Comparison of ENCODE assay signal across 8 cellular contexts in genomic region chr9:37913480-37914153, GRCh38. TPM values are rescaled to one million over a fixed set of nuclear protein-coding genes. Genes with fewer than 3 reads are reported as not detected.
A peak's percentile ranks its signal among the peaks of the same experiment; 100 is the strongest.
DNase-seq lines count a peak whose midpoint lies in the region; ATAC-seq and TF ChIP-seq lines count a peak whose summit lies in the region.

No MANE protein-coding gene starts in this region.

- no peaks in the 10 kb centered on the region for H3K9me3 ChIP-seq in DOHH2 (ENCODE audit: control insufficient read depth, insufficient read depth, low read length)
- H3K9me3 ChIP-seq in H9 (ENCODE audit: control insufficient read depth, low read depth, low read length), result no peaks in the 10 kb centered on the region

- H4K8ac ChIP-seq in H9 (replicated peaks; ENCODE audit: insufficient read length, low read depth, low read length), result no peak overlapping the region

- H3F3A ChIP-seq in DOHH2 (ENCODE audit: control insufficient read depth, insufficient read depth), result no peaks in the 10 kb centered on the region

- no peak overlapping the region for H2BK12ac ChIP-seq in H9 (ENCODE audit: insufficient read length, low read depth, low read length)

- H3K23me2 ChIP-seq in H9 (ENCODE audit: insufficient read length, low read depth, low read length, poor library complexity, severe bottlenecking), result no peaks in the 10 kb centered on the region

- no peak overlapping the region for H3K14ac ChIP-seq in H9 (ENCODE audit: insufficient read depth, low read length)

- H3K27me3 Mint-ChIP-seq in H9 (ENCODE audit: low read depth), result no peaks in the 10 kb centered on the region

- TF ChIP-seq CTCF in DOHH2 (IDR thresholded peaks at IDR 0.05; ENCODE audit: low read depth, low read length, poor library complexity, severe bottlenecking) (peak; percentile 98), H9 (conservative IDR thresholded peaks at IDR 0.05) (peak; percentile 99), NB4 (IDR thresholded peaks at IDR 0.05; ENCODE audit: low read depth, low read length) (peak; percentile 78)

- no peaks in the 10 kb centered on the region for H3K79me1 ChIP-seq in H9 (ENCODE audit: insufficient read depth, low read depth, low read length, poor library complexity, severe bottlenecking)

- no peaks in the 10 kb centered on the region for H3K9me3 Mint-ChIP-seq in H9
- no peaks in the 10 kb centered on the region for H3K9me3 Mint-ChIP-seq in activated naive CD4-positive, alpha-beta T cell treated with anti-CD3 and anti-CD28 coated beads, Interleukin-2, amount 50 U/mL, for 72 hours

- H3K18ac ChIP-seq in H9 (ENCODE audit: insufficient read length, low read depth, low read length), result no peak overlapping the region

- H3K4me3 Mint-ChIP-seq in H9, result no peak overlapping the region

- no peak overlapping the region for H2BK120ac ChIP-seq in H9 (ENCODE audit: low read depth, low read length, poor library complexity, severe bottlenecking)

- H2BK20ac ChIP-seq in H9 (ENCODE audit: low read depth, low read length, poor library complexity, severe bottlenecking), result no peak overlapping the region

- H3K4me1 Mint-ChIP-seq in H9, result peaks cover 8 to 18% of the 10 kb centered on the region in 2 experiments

- H3K79me2 ChIP-seq in DOHH2 (ENCODE audit: control insufficient read depth, low read length) (no peaks in the 10 kb centered on the region), H9 (ENCODE audit: insufficient read depth, low read length) (no peaks in the 10 kb centered on the region)

- H3K4me3 ChIP-seq in DOHH2 (ENCODE audit: low read length) (no peak overlapping the region), NB4 (ENCODE audit: low read depth, low read length) (no peak overlapping the region)

- H2BK15ac ChIP-seq in H9 (ENCODE audit: low read depth, low read length), result no peak overlapping the region

- H3K36me3 ChIP-seq in DOHH2 (ENCODE audit: control insufficient read depth, low read length), result no peaks in the 10 kb centered on the region

- no peak overlapping the region for H3K23ac ChIP-seq in H9 (ENCODE audit: insufficient read length, low read depth, low read length)

- DNase-seq in H9, result peak; percentile 92
- peak; percentile 85 for DNase-seq in NB4 (ENCODE audit: low read depth)
- DNase-seq in SKM-1 treated with dmso at 0.1 percent for 144 hours (lab: John Stamatoyannopoulos, UW; ENCODE audit: unreplicated experiment), result peak; percentile 95
- DNase-seq in activated naive CD4-positive, alpha-beta T cell treated with anti-CD3 and anti-CD28 coated beads, Interleukin-2, amount 50 U/mL, for 72 hours (ENCODE audit: low spot score in 2 of 2), result peak; percentile 76 to 88
- DNase-seq in left cardiac atrium, result peak; percentile 77
- peak; percentile 89 for DNase-seq in putamen (ENCODE audit: low spot score)

- H3K4ac ChIP-seq in H9 (ENCODE audit: low read depth, low read length), result no peak overlapping the region

- H3K4me2 ChIP-seq in DOHH2 (ENCODE audit: low read length), result no peak overlapping the region
- H3K4me2 ChIP-seq in H9 (ENCODE audit: insufficient read depth, insufficient read length, low read length), result no peak overlapping the region

- H4K20me1 ChIP-seq in DOHH2 (ENCODE audit: control insufficient read depth, insufficient read depth, low read depth, low read length) (no peaks in the 10 kb centered on the region), H9 (ENCODE audit: control insufficient read depth, insufficient read depth, insufficient read length) (no peaks in the 10 kb centered on the region)

- no peak overlapping the region for H3K56ac ChIP-seq in H9 (ENCODE audit: insufficient read length, low read depth, low read length)

- H4K5ac ChIP-seq in H9 (ENCODE audit: insufficient read length, low read depth, low read length), result no peak overlapping the region

- H3K27me3 ChIP-seq in DOHH2 (ENCODE audit: control insufficient read depth, low read length) (no peaks in the 10 kb centered on the region), H9 (ENCODE audit: insufficient read depth, low read length) (no peaks in the 10 kb centered on the region)

- H3K27ac Mint-ChIP-seq in H9, result no peak overlapping the region
- H3K27ac Mint-ChIP-seq in activated naive CD4-positive, alpha-beta T cell treated with anti-CD3 and anti-CD28 coated beads, Interleukin-2, amount 50 U/mL, for 72 hours, result no peak overlapping the region

- no CpG with 5 or more reads among the region's 11 CpGs for WGBS in H9 (ENCODE audit: extremely low coverage, insufficient read length, low lambda C conversion rate)

- H3K27ac ChIP-seq in DOHH2 (ENCODE audit: low read depth, low read length), result no peak overlapping the region
- H3K27ac ChIP-seq in H9 (ENCODE audit: insufficient read length, low read depth, low read length), result no peak overlapping the region

- ATAC-seq in activated naive CD4-positive, alpha-beta T cell treated with anti-CD3 and anti-CD28 coated beads, Interleukin-2, amount 50 U/mL, for 72 hours, result peak; percentile 89
- ATAC-seq in left cardiac atrium (peak; percentile 78 to 90), GM18519 (IDR thresholded peaks at IDR 0.05; ENCODE audit: low FRiP score, unreplicated experiment) (no peak)

- H3K9me2 ChIP-seq in DOHH2 (replicated peaks; ENCODE audit: control insufficient read depth, low read length), result no peaks in the 10 kb centered on the region

- no peak overlapping the region for H2AK5ac ChIP-seq in H9 (ENCODE audit: insufficient read length, low read length)

- intact Hi-C loops in left cardiac atrium (cut with DNase I), result loop anchor here (2.0 to 5.0 kb wide), 4 partner anchors 174 to 449 kb away; no protein-coding TSS in a partner anchor

- no peak overlapping the region for H2AFZ ChIP-seq in H9 (ENCODE audit: low read length)

- H3K4me1 ChIP-seq in DOHH2 (ENCODE audit: control insufficient read depth, low read length) (no peaks in the 10 kb centered on the region), H9 (ENCODE audit: insufficient read depth, low read length) (no peaks in the 10 kb centered on the region)

- no peak overlapping the region for H3T11ph ChIP-seq in H9 (ENCODE audit: low read length)

- TF ChIP-seq POLR2A in NB4 (IDR thresholded peaks at IDR 0.05; ENCODE audit: extremely low read depth, insufficient read length), result no peak

- H3K36me3 Mint-ChIP-seq in H9 (ENCODE audit: insufficient read depth in 1 of 3, low read depth in 3 of 3), result peaks cover 0 to 8% (median 0%) of the 10 kb centered on the region in 3 experiments; a peak in 1 of 7 replicates
- H3K36me3 Mint-ChIP-seq in activated naive CD4-positive, alpha-beta T cell treated with anti-CD3 and anti-CD28 coated beads, Interleukin-2, amount 50 U/mL, for 72 hours, result no peaks in the 10 kb centered on the region

- H4K91ac ChIP-seq in H9 (ENCODE audit: insufficient read length, low read depth, low read length), result no peak overlapping the region

- no peak overlapping the region for H3K9ac ChIP-seq in H9 (ENCODE audit: extremely low read depth, insufficient read length, low read length)

- no peak overlapping the region for H2BK5ac ChIP-seq in H9 (ENCODE audit: insufficient read length, low read length)

RNA-seq across cellular contexts. Expression of gene SLC25A51, which starts 9.7 kb away (rescaled TPM):
- 12.4 and 12.9 TPM in 2 replicates for total RNA-seq in H9 (2021)
- 10 to 100 TPM; 20.2 to 24.5 TPM for total RNA-seq in activated naive CD4-positive, alpha-beta T cell treated with anti-CD3 and anti-CD28 coated beads, Interleukin-2, amount 50 U/mL, for 72 hours
- total RNA-seq in left cardiac atrium, result 10 to 100 TPM; 30.2 to 30.3 TPM
